ENCODE assay signal across 19 cellular contexts in the genomic region with DNA sequence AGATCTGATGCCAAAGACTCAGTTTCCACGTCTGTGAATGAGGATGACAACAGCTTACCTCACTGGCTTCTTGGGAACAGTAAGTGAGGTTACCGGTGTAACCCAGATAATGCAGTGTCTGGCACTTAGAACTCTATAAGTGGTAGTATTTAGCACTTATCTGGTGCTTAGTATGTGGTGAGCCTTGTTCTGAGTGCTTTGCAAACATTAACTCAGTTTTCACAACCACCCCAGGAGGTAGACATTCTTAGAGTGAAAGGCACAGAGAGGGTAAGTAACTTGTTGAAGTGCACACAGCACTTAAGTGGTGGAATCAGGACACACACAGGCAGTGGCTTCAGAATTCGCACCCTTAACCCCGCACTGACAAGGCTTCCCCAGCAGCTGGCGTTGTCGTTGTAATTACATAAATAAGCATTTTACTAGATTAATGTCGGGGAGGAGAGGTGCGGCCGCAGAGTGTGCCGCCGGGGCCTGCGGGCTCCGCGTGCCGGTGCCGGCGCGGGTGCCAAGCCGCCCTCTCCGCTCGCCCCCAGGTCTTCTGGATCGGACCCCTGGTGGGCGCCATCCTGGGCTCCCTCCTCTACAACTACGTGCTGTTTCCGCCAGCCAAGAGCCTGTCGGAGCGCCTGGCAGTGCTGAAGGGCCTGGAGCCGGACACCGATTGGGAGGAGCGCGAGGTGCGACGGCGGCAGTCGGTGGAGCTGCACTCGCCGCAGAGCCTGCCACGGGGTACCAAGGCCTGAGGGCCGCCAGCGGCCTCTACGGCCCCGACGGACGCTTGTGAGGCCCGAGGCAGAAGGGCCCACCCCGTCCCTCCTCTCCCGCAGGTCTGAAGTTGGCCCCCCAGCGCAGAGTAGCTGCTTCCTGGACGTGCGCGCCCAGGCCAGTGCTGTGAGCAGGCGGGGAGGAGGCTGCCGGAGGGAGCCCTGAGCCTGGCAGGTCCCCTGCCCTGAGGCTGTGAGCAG. TPM values are rescaled to one million over a fixed set of nuclear protein-coding genes. Genes with fewer than 3 reads are reported as not detected.
A peak's percentile ranks its signal among the peaks of the same experiment; 100 is the strongest.
DNase-seq lines count a peak whose midpoint lies in the region; TF ChIP-seq lines count a peak whose summit lies in the region.
"Had no signal": no experiment of that assay in that cellular context is flagged by ENCODE, and none has a peak within 500 bp of the region (broad histone marks: within the 10 kb centered on the region; RNA-seq: fewer than 3 reads in every experiment).

No MANE protein-coding gene starts in this region.

- H4K8ac ChIP-seq in neuronal stem cell (ENCODE audit: low read depth, low read length) = no peak overlapping the region

- no peak overlapping the region for H3K14ac ChIP-seq in neuronal stem cell (ENCODE audit: low read length)

- H3K27ac ChIP-seq in HUES6 (ENCODE audit: low read depth, low read length) = no peak overlapping the region
- no peak overlapping the region for H3K27ac ChIP-seq in neuronal stem cell (replicated peaks; ENCODE audit: low read length)
- H3K27ac ChIP-seq: 22Rv1, body of pancreas, coronary artery, KMS-11, neutrophil had no signal

- no peaks in the 10 kb centered on the region for H3K79me1 ChIP-seq in neuronal stem cell (ENCODE audit: low read depth, low read length)

- no peak overlapping the region for H3K23ac ChIP-seq in neuronal stem cell (ENCODE audit: low read depth, low read length, poor library complexity)

- H3K27me3 ChIP-seq in HUES6 (ENCODE audit: control insufficient read depth, insufficient read depth, low read length) = peaks cover 62% of the 10 kb centered on the region
- H3K27me3 ChIP-seq in neuronal stem cell (ENCODE audit: control insufficient read depth in 3 of 3, insufficient read depth in 3 of 3, low read depth in 1 of 3, low read length in 3 of 3) = peaks cover 0 to 32% (median 21%) of the 10 kb centered on the region in 3 experiments

- H3K4ac ChIP-seq in neuronal stem cell (ENCODE audit: low read length) = no peak overlapping the region

- no peaks in the 10 kb centered on the region for H3K9me3 ChIP-seq in HUES6 (ENCODE audit: control insufficient read depth, insufficient read depth, low read depth, low read length)
- H3K9me3 ChIP-seq in neuronal stem cell (replicated peaks in 1 of 2; ENCODE audit: control insufficient read depth in 2 of 2, insufficient read depth in 1 of 2, low read depth in 1 of 2, low read length in 2 of 2) = no peaks in the 10 kb centered on the region
- H3K9me3 ChIP-seq: body of pancreas, neutrophil had no signal

- no CpG with 5 or more reads among the region's 53 CpGs for WGBS in neuronal stem cell (ENCODE audit: extremely low coverage in 2 of 2, insufficient read length in 2 of 2, insufficient replicate concordance in 1 of 2), 2 donors

- H2BK5ac ChIP-seq in neuronal stem cell (ENCODE audit: low read length) = peak overlapping the region; percentile 11

- peak; percentile 4 for TF ChIP-seq CTCF in choroid plexus epithelial cell (conservative IDR thresholded peaks at IDR 0.05; ENCODE audit: low read depth, low read length)

- no peak overlapping the region for H4K91ac ChIP-seq in neuronal stem cell (ENCODE audit: low read depth, low read length, poor library complexity)

- H2BK12ac ChIP-seq in neuronal stem cell (ENCODE audit: low read length) = peak overlapping the region; percentile 92

- H2AFZ ChIP-seq in neuronal stem cell (ENCODE audit: low read length) = no peak overlapping the region

- peak; percentile 38 for DNase-seq in DMS53 (lab: John Stamatoyannopoulos, UW)
- DNase-seq in DMS53 treated with DMSO at 0.1 percent for 48 hours (lab: John Stamatoyannopoulos, UW; ENCODE audit: unreplicated experiment) = no peak
- DNase-seq in choroid plexus epithelial cell (ENCODE audit: low read depth) = no peak
- DNase-seq in neuronal stem cell (ENCODE audit: low spot score) = no peak
- no peak for DNase-seq in NCI-H774 (lab: John Stamatoyannopoulos, UW)
- no peak for DNase-seq in 8988T
- no peak for DNase-seq in inferior parietal cortex (ENCODE audit: extremely low spot score)
- DNase-seq: activated naive CD8-positive, alpha-beta T cell treated with anti-CD3 and anti-CD28 coated beads, Interleukin-2, amount 10 ng/mL, durations not matched to agents 7 days and 5 days; body of pancreas; NCI-H1048; NCI-H2029 treated with DMSO at 0.1 percent for 48 hours; NCI-H524 treated with DMSO at 0.1 percent for 48 hours; stimulated activated CD4-positive, alpha-beta T cell treated with anti-CD3 and anti-CD28 coated beads, Interleukin-4, amount 100 ng/mL, for 1 hour had no signal

- no peak overlapping the region for H3K9ac ChIP-seq in HUES6 (ENCODE audit: low read length)
- H3K9ac ChIP-seq in neuronal stem cell (ENCODE audit: low read depth, low read length, poor library complexity) = peak overlapping the region; percentile 24
- H3K9ac ChIP-seq: KMS-11 had no signal

- peak overlapping the region; percentile 91 for H3K18ac ChIP-seq in neuronal stem cell (ENCODE audit: low read length)

- no peak overlapping the region for H2BK120ac ChIP-seq in neuronal stem cell (ENCODE audit: low read depth, low read length)

- peak overlapping the region; percentile 21 for H2AK5ac ChIP-seq in neuronal stem cell (ENCODE audit: low read depth, low read length)

- H3K4me1 ChIP-seq in HUES6 (ENCODE audit: control insufficient read depth, insufficient read depth, low read length) (peaks cover 14% of the 10 kb centered on the region), neuronal stem cell (ENCODE audit: control insufficient read depth in 2 of 2, insufficient read depth in 1 of 2, low read depth in 1 of 2, low read length in 2 of 2) (peaks cover 13 to 17% of the 10 kb centered on the region in 2 donors)

- H3K36me3 ChIP-seq in HUES6 (ENCODE audit: control insufficient read depth, insufficient read depth, low read length) (no peaks in the 10 kb centered on the region), neuronal stem cell (replicated peaks in 1 of 2; ENCODE audit: control insufficient read depth in 2 of 2, insufficient read depth in 2 of 2, low read length in 2 of 2) (no peaks in the 10 kb centered on the region)
- H3K36me3 ChIP-seq: neutrophil had no signal

- H3K4me3 ChIP-seq in HUES6 (ENCODE audit: low read depth, low read length) = peak overlapping the region; percentile 0; the same call in 1 of the 2 replicates
- H3K4me3 ChIP-seq in choroid plexus epithelial cell (ENCODE audit: low read depth, low read length) = no peak overlapping the region
- no peak overlapping the region for H3K4me3 ChIP-seq in neuronal stem cell (ENCODE audit: low read length in 2 of 2)
- H3K4me3 ChIP-seq: body of pancreas, coronary artery, smooth muscle cell had no signal

- no peak overlapping the region for H3K4me2 ChIP-seq in neuronal stem cell (ENCODE audit: insufficient read depth, low read length, poor library complexity, severe bottlenecking)
- H3K4me2 ChIP-seq: KMS-11, smooth muscle cell had no signal

- no peak overlapping the region for H2BK15ac ChIP-seq in neuronal stem cell (ENCODE audit: low read length)

RNA-seq across cellular contexts. Expression of a gene that starts 4.6 kb away (rescaled TPM):
- not detected for polyA plus RNA-seq in neuronal stem cell (2013, experiment 1 of 2)
- polyA plus RNA-seq in neuronal stem cell (2013, experiment 2 of 2) = not detected

RNA-seq across cellular contexts. Expression of a gene that starts 6.5 kb away (rescaled TPM):
- 0.39 TPM for polyA plus RNA-seq in neuronal stem cell (2013, experiment 1 of 2)
- polyA plus RNA-seq in neuronal stem cell (2013, experiment 2 of 2) = 0.58 TPM
- polyA plus RNA-seq: smooth muscle cell had no signal

RNA-seq across cellular contexts. Expression of a gene that starts 17.6 kb away (rescaled TPM):
- polyA plus RNA-seq in neuronal stem cell (2013, experiment 1 of 2) = 0.03 TPM
- 0.04 TPM for polyA plus RNA-seq in neuronal stem cell (2013, experiment 2 of 2)
- polyA plus RNA-seq: smooth muscle cell had no signal

RNA-seq across cellular contexts. Expression of a gene that starts 51.4 kb away (rescaled TPM):
- polyA plus RNA-seq in neuronal stem cell (2013, experiment 1 of 2) = 5.6 TPM
- polyA plus RNA-seq in neuronal stem cell (2013, experiment 2 of 2) = 4.9 TPM
